Comparison of ENCODE assay signal across 1 cellular context in genomic region chr5:168826292-168826725, GRCh38.
TF ChIP-seq lines count a peak whose summit lies in the region.

No MANE protein-coding gene starts in this region.

TF ChIP-seq in SK-N-SH treated with all-trans-retinoic acid at 6 μM for 48 hours, 23 proteins besides CTCF, POLR2A, EP300 and RAD21 (continued from another document):
- TF ChIP-seq ZFP3 (CRISPR knock-in tag; IDR thresholded peaks at IDR 0.05) (0 out of 2 replicates have a peak, but pooled peaks have one; percentile 44), TOX (CRISPR knock-in tag; IDR thresholded peaks at IDR 0.05; ENCODE audit: borderline replicate concordance) (no peak)
